21 cellular contexts compared by ENCODE assay signal in the genomic region with DNA sequence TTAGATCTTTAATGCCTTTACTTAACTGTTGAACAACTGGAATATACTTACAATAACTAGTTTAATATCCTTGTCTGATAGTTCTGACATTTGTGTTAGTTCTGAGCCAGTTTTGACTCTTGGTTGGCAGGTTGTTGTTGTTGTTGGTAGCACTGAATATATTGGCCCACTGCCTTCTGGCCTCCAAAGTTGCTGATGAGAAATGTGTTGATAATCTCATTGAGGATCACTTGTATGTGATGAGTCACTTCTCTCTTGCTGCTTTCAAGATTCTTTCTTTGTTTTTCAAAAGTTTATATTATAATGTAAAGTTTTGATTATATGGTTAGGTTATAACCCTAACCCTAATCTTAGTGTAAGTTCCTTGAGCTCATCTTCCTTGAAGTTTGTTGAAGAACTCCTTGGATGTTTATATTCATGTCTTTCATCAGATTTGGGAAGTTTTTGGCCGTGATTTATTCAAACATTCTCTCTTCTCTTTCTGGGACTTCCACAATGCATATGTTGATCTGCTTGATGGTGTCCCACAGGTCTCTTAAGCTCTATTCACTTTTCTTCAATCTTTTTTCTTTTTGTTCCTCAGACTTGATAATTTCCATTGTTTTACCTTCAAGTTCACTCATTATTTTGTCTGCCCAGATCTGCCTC.
A peak's percentile ranks its signal among the peaks of the same experiment; 100 is the strongest.
DNase-seq lines count a peak whose midpoint lies in the region; ATAC-seq, FAIRE-seq and TF ChIP-seq lines count a peak whose summit lies in the region.
"Had no signal": no experiment of that assay in that cellular context is flagged by ENCODE, and none has a peak within 500 bp of the region (broad histone marks: within the 10 kb centered on the region; RNA-seq: fewer than 3 reads in every experiment).

No MANE protein-coding gene starts in this region.

- peaks cover 32% of the 10 kb centered on the region for H3K9me3 Mint-ChIP-seq in endodermal cell

- DNase-seq in NCI-H446 treated with DMSO at 0.1 percent for 48 hours (lab: John Stamatoyannopoulos, UW) (peak; percentile 7), NCI-H446 (lab: John Stamatoyannopoulos, UW) (no peak), K562 (ENCODE audit: extremely low read depth in 1 of 4, low spot score in 3 of 4) (no peak), endodermal cell (no peak), EL (no peak), Right ventricle myocardium superior (no peak)
- DNase-seq: CD4-positive, alpha-beta memory T cell; DMS153; DND-41; GM23248 had no signal

- no peaks in the 10 kb centered on the region for H3K4me1 ChIP-seq in K562 (replicated peaks in 1 of 2; ENCODE audit: control insufficient read depth in 2 of 2, insufficient read depth in 2 of 2, low read length in 2 of 2)
- no peaks in the 10 kb centered on the region for H3K4me1 ChIP-seq in endodermal cell (ENCODE audit: control insufficient read depth, insufficient read depth, low read length)
- H3K4me1 ChIP-seq: BLaER1, HAP-1 had no signal

- H3K27me3 ChIP-seq in K562 (ENCODE audit: control insufficient read depth in 2 of 2, insufficient read depth in 2 of 2, low read length in 2 of 2) (peaks cover 0 to 18% of the 10 kb centered on the region in 2 experiments; a peak in 2 of 5 replicates), endodermal cell (ENCODE audit: control insufficient read depth, insufficient read depth, low read length, poor library complexity, severe bottlenecking) (no peaks in the 10 kb centered on the region)
- H3K27me3 ChIP-seq: BLaER1 had no signal

- H3K79me2 ChIP-seq in K562 (ENCODE audit: control insufficient read depth, insufficient read depth, low read length) = no peaks in the 10 kb centered on the region

- intact Hi-C loops in K562 (cut with micrococcal nuclease) (no loop called here), Right ventricle myocardium superior (cut with DNase I) (no loop called here)

- no peak for ATAC-seq in K562
- no peak for ATAC-seq in Right ventricle myocardium superior (ENCODE audit: poor library complexity)
- ATAC-seq in HG03460 (IDR thresholded peaks at IDR 0.05; ENCODE audit: unreplicated experiment) = no peak
- ATAC-seq: HepG2 had no signal

- H3K9me1 ChIP-seq in K562 (ENCODE audit: control insufficient read depth, insufficient read depth, low read length) = no peaks in the 10 kb centered on the region

- no peak overlapping the region for H3K9ac ChIP-seq in K562 (ENCODE audit: insufficient read depth in 1 of 2, low read depth in 2 of 2, low read length in 2 of 2)
- no peak overlapping the region for H3K9ac ChIP-seq in endodermal cell (ENCODE audit: extremely low read depth, low read length, poor library complexity, severe bottlenecking)
- H3K9ac ChIP-seq: BLaER1, GM23248 had no signal

- no peak overlapping the region for H3K4me3 Mint-ChIP-seq in endodermal cell
- H3K4me3 Mint-ChIP-seq: CD14-positive monocyte; CD4-positive, alpha-beta memory T cell; IgD-negative memory B cell had no signal

- FAIRE-seq in K562 (lab: Jason Lieb, UNC) = peak; percentile 61
- FAIRE-seq: G401.6, GM12891, GM19239, HepG2, HTR-8/SVneo had no signal

- 0% methylated on average over 1 of the region's 1 CpG for WGBS in K562 (ENCODE audit: insufficient coverage, low coverage, missing lambda C conversion rate)
- 0% methylated on average over 1 of the region's 1 CpG for WGBS in endodermal cell (ENCODE audit: insufficient coverage in 1 of 2, insufficient read length in 1 of 2), 2 experiments

- TF ChIP-seq CTCF in K562 (IDR thresholded peaks at IDR 0.05 in 2 of 3, conservative IDR thresholded peaks at IDR 0.05 in 1 of 3; ENCODE audit: insufficient read depth in 2 of 3, low read depth in 1 of 3, low read length in 3 of 3) (no peak), endodermal cell (conservative IDR thresholded peaks at IDR 0.05) (no peak)

- H3K27ac ChIP-seq in K562 (ENCODE audit: extremely low read depth, low read depth, low read length) (no peak overlapping the region), endodermal cell (ENCODE audit: low read depth, low read length) (no peak overlapping the region)
- H3K27ac ChIP-seq: 22Rv1, BLaER1, GM23248 had no signal

- CTCF ChIA-PET in K562 (lab: Yijun Ruan, JAX; ENCODE audit: low intra/inter-chr PET ratio) = no interaction called here

- H3K4me1 Mint-ChIP-seq in endodermal cell = peaks cover 6% of the 10 kb centered on the region
- H3K4me1 Mint-ChIP-seq: CD14-positive monocyte; CD4-positive, alpha-beta memory T cell; IgD-negative memory B cell had no signal

- no peaks in the 10 kb centered on the region for H3K36me3 Mint-ChIP-seq in endodermal cell (ENCODE audit: low read depth)
- H3K36me3 Mint-ChIP-seq: CD4-positive, alpha-beta memory T cell had no signal

- no peaks in the 10 kb centered on the region for H3K27me3 Mint-ChIP-seq in endodermal cell (ENCODE audit: insufficient read depth)

- H3K9me3 ChIP-seq in K562 (replicated peaks; ENCODE audit: control insufficient read depth, insufficient read depth, low read depth, low read length) (no peaks in the 10 kb centered on the region), endodermal cell (ENCODE audit: control insufficient read depth, low read length) (peaks cover 26% of the 10 kb centered on the region)
- H3K9me3 ChIP-seq: HAP-1 had no signal

- H3K36me3 ChIP-seq in K562 (ENCODE audit: control insufficient read depth, insufficient read depth, low read length) (no peaks in the 10 kb centered on the region), endodermal cell (ENCODE audit: control insufficient read depth, insufficient read depth, low read length) (no peaks in the 10 kb centered on the region)
- H3K36me3 ChIP-seq: BLaER1, HAP-1 had no signal

- POLR2A ChIA-PET in K562 (lab: Yijun Ruan, JAX) = no interaction called here

- no peak for TF ChIP-seq RAD21 in K562 (CRISPR knock-in tag; conservative IDR thresholded peaks at IDR 0.05 in 1 of 2, IDR thresholded peaks at IDR 0.05 in 1 of 2)

- no TSS peak for BruUV-seq in K562 (replicated peaks; lab: Mats Ljungman, UMichigan)

- no peak for TF ChIP-seq POLR2A in K562 (conservative IDR thresholded peaks at IDR 0.05)

- in situ Hi-C loops in K562 (cut with MboI) = no loop called here

- H3K4me2 ChIP-seq in K562 (ENCODE audit: insufficient read depth, low read length) = no peak overlapping the region
- H3K4me2 ChIP-seq: BLaER1 had no signal

- no peak for TF ChIP-seq EP300 in K562 (IDR thresholded peaks at IDR 0.05; ENCODE audit: low read length)

- H2AFZ ChIP-seq in K562 (ENCODE audit: low read depth, low read length) = no peak overlapping the region
- H2AFZ ChIP-seq: GM23248 had no signal

- H4K20me1 ChIP-seq in K562 (replicated peaks; ENCODE audit: control insufficient read depth, insufficient read depth, low read length) = no peaks in the 10 kb centered on the region
- H4K20me1 ChIP-seq: BLaER1 had no signal

- H3K4me3 ChIP-seq in K562 (no peak overlapping the region), endodermal cell (ENCODE audit: low read length) (peak overlapping the region; percentile 60)
- H3K4me3 ChIP-seq: BLaER1, GM23248, HAP-1 had no signal

- H3K27ac Mint-ChIP-seq in endodermal cell = no peak overlapping the region
- H3K27ac Mint-ChIP-seq: CD14-positive monocyte, IgD-negative memory B cell had no signal

TF ChIP-seq in K562, 482 proteins besides CTCF, POLR2A, EP300 and RAD21:
- TF ChIP-seq ILF3 (IDR thresholded peaks at IDR 0.05; ENCODE audit: borderline replicate concordance) = no peak
- no peak for TF ChIP-seq PHTF2 (CRISPR knock-in tag; IDR thresholded peaks at IDR 0.05)
